2 cellular contexts compared by ENCODE assay signal in genomic region chr16:69283851-69284250, GRCh38.
TF ChIP-seq lines count a peak whose summit lies in the region.

No MANE protein-coding gene starts in this region.

TF ChIP-seq in HepG2, 621 proteins besides CTCF, POLR2A, EP300 and RAD21:
- TF ChIP-seq ATF7 (IDR thresholded peaks at IDR 0.05) = no peak
- TF ChIP-seq ATF7 (CRISPR knock-in tag; IDR thresholded peaks at IDR 0.05) = no peak
- TF ChIP-seq ZNF513 (CRISPR knock-in tag; conservative IDR thresholded peaks at IDR 0.05) = no peak
- no peak for TF ChIP-seq GPBP1L1 (CRISPR knock-in tag; IDR thresholded peaks at IDR 0.05)
- no peak for TF ChIP-seq WIZ (CRISPR knock-in tag; IDR thresholded peaks at IDR 0.05)
- no peak for TF ChIP-seq MXI1 (IDR thresholded peaks at IDR 0.05; ENCODE audit: borderline replicate concordance, low read depth, low read length)
- TF ChIP-seq REPIN1 (CRISPR knock-in tag; IDR thresholded peaks at IDR 0.05; ENCODE audit: borderline replicate concordance, low read depth) = no peak
- no peak for TF ChIP-seq ZFP1 (CRISPR knock-in tag; IDR thresholded peaks at IDR 0.05)
- no peak for TF ChIP-seq DBP (CRISPR knock-in tag; IDR thresholded peaks at IDR 0.05; ENCODE audit: not compliant biosample characterization)
- no peak for TF ChIP-seq FOSL2 (CRISPR knock-in tag; IDR thresholded peaks at IDR 0.05)
TF ChIP-seq in HepG2: peak in this region for 0.

TF ChIP-seq in IMR-90, 13 proteins besides CTCF, POLR2A, EP300 and RAD21:
- no peak for TF ChIP-seq SMC3 (IDR thresholded peaks at IDR 0.05; ENCODE audit: low read depth, low read length)
- no peak for TF ChIP-seq CHD1 (IDR thresholded peaks at IDR 0.05; ENCODE audit: low read depth, low read length)
- TF ChIP-seq, protein P1, sequence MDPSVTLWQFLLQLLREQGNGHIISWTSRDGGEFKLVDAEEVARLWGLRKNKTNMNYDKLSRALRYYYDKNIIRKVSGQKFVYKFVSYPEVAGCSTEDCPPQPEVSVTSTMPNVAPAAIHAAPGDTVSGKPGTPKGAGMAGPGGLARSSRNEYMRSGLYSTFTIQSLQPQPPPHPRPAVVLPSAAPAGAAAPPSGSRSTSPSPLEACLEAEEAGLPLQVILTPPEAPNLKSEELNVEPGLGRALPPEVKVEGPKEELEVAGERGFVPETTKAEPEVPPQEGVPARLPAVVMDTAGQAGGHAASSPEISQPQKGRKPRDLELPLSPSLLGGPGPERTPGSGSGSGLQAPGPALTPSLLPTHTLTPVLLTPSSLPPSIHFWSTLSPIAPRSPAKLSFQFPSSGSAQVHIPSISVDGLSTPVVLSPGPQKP (IDR thresholded peaks at IDR 0.05; ENCODE audit: borderline replicate concordance, low read depth, low read length) = no peak
- no peak for TF ChIP-seq BHLHE40 (IDR thresholded peaks at IDR 0.05; ENCODE audit: low read depth, low read length)
- TF ChIP-seq MAZ (IDR thresholded peaks at IDR 0.05; ENCODE audit: borderline replicate concordance, low read depth, low read length) = no peak
